ENCODE assay signal across 1 cellular context in genomic region chr6:16314311-16314710, GRCh38.
TF ChIP-seq lines count a peak whose summit lies in the region.

No MANE protein-coding gene starts in this region.

TF ChIP-seq in HepG2, 621 proteins besides CTCF, POLR2A, EP300 and RAD21 (continued from another document):
- TF ChIP-seq ZNF574 (CRISPR knock-in tag; IDR thresholded peaks at IDR 0.05): no peak
- no peak for TF ChIP-seq ZNF660 (CRISPR knock-in tag; IDR thresholded peaks at IDR 0.05; ENCODE audit: borderline replicate concordance, low read depth)
- no peak for TF ChIP-seq MBNL3 (CRISPR knock-in tag; conservative IDR thresholded peaks at IDR 0.05)
- TF ChIP-seq KMT2A (CRISPR knock-in tag; IDR thresholded peaks at IDR 0.05): no peak
- no peak for TF ChIP-seq SMAD3 (CRISPR knock-in tag; IDR thresholded peaks at IDR 0.05)
- TF ChIP-seq ZSCAN31 (CRISPR knock-in tag; IDR thresholded peaks at IDR 0.05; ENCODE audit: low read depth): no peak
- TF ChIP-seq ZBTB49 (CRISPR knock-in tag; IDR thresholded peaks at IDR 0.05; ENCODE audit: borderline replicate concordance): no peak
- TF ChIP-seq ZNF773 (CRISPR knock-in tag; IDR thresholded peaks at IDR 0.05; ENCODE audit: borderline replicate concordance): no peak
- TF ChIP-seq RXRB (CRISPR knock-in tag; IDR thresholded peaks at IDR 0.05; ENCODE audit: borderline replicate concordance): no peak
- no peak for TF ChIP-seq NCOR1 (IDR thresholded peaks at IDR 0.05; ENCODE audit: borderline replicate concordance, low read length)
